1 cellular context compared by ENCODE assay signal in genomic region chr20:38674178-38675133, GRCh38.
A peak's percentile ranks its signal among the peaks of the same experiment; 100 is the strongest.
TF ChIP-seq lines count a peak whose summit lies in the region.

No MANE protein-coding gene starts in this region.

TF ChIP-seq in H1, 55 proteins besides CTCF, POLR2A, EP300 and RAD21 (continued from another document):
- no peak for TF ChIP-seq CHD7 (IDR thresholded peaks at IDR 0.05; ENCODE audit: insufficient replicate concordance, low read length)
- no peak for TF ChIP-seq SAP30 (IDR thresholded peaks at IDR 0.05; ENCODE audit: insufficient read depth, insufficient replicate concordance, low read length)
- peak; percentile 55; the same call in 1 of the 2 replicates for TF ChIP-seq CREB1 (IDR thresholded peaks at IDR 0.05)
- peak; percentile 57 for TF ChIP-seq KDM4A (IDR thresholded peaks at IDR 0.05; ENCODE audit: low read depth, low read length, severe bottlenecking)
- peak; percentile 95 for TF ChIP-seq E2F6 (IDR thresholded peaks at IDR 0.05)
- TF ChIP-seq BACH1 (IDR thresholded peaks at IDR 0.05; ENCODE audit: low read length), result 0 out of 2 replicates have a peak, but pooled peaks have one; percentile 28
- TF ChIP-seq PHF8 (conservative IDR thresholded peaks at IDR 0.05; ENCODE audit: low read depth, low read length), result 0 out of 2 replicates have a peak, but pooled peaks have one; percentile 44
- TF ChIP-seq TBP (IDR thresholded peaks at IDR 0.05; ENCODE audit: low read depth, low read length), result no peak
- peak; percentile 26; the same call in 1 of the 2 replicates for TF ChIP-seq EGR1 (IDR thresholded peaks at IDR 0.05; ENCODE audit: borderline replicate concordance, low read depth, low read length)
- TF ChIP-seq MAX (IDR thresholded peaks at IDR 0.05), result peak; percentile 88
- TF ChIP-seq CBX8 (IDR thresholded peaks at IDR 0.05; ENCODE audit: borderline replicate concordance, low read depth, low read length), result no peak
- TF ChIP-seq RFX5 (IDR thresholded peaks at IDR 0.05; ENCODE audit: borderline replicate concordance, low read depth, low read length), result no peak
TF ChIP-seq in H1: peak in this region for 12.
